ENCODE assay signal across 1 cellular context in the genomic region with DNA sequence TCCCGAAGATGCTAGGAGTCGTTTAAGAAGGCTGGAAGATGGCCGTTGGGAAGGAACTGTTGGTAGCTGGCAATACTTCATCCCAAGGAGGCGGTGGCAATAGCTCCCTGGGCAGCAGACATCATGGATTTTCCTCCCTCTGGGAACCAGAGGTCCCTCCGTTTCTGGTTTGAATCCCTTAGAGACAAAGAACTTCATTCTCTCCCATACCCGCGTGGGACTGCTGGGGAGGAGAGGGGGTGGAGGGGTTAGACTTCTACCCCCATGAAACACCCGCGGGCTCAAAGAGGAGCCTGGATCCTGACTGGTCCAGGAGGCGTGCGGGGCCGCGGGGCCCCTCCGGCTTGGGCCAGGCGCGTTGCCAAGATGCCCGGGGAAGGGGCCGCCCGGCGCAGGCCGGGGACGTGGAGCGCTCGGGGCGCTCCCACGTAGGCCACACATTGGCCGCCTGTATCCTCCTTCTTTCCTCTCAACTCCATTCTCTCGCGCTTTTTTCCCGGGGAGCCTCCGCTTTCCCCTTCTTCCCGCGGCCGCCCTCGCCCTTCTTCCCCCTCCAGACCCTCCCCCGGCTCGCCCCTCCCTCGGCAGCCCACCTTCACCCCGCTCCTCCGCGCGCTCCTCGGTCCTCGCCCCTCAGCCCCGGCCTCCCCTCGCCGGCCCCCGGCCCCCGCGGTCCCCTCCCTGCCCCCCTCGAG.
A peak's percentile ranks its signal among the peaks of the same experiment; 100 is the strongest.
TF ChIP-seq lines count a peak whose summit lies in the region.

No MANE protein-coding gene starts in this region.

TF ChIP-seq in HEK293, 187 proteins besides CTCF, POLR2A, EP300 and RAD21 (continued from another document):
- TF ChIP-seq, protein P1, sequence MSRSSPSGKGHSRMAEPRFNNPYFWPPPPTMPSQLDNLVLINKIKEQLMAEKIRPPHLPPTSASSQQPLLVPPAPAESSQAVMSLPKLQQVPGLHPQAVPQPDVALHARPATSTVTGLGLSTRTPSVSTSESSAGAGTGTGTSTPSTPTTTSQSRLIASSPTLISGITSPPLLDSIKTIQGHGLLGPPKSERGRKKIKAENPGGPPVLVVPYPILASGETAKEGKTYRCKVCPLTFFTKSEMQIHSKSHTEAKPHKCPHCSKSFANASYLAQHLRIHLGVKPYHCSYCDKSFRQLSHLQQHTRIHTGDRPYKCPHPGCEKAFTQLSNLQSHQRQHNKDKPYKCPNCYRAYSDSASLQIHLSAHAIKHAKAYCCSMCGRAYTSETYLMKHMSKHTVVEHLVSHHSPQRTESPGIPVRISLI (tag by site-specific recombination; IDR thresholded peaks at IDR 0.05) = no peak
- TF ChIP-seq SETDB1 (IDR thresholded peaks at IDR 0.05; ENCODE audit: insufficient read length, low read length) (no peak), ZNF16 (tag by site-specific recombination; IDR thresholded peaks at IDR 0.05; ENCODE audit: low read depth) (no peak), ZNF174 (tag by site-specific recombination; IDR thresholded peaks at IDR 0.05) (no peak), ZNF747 (tag by site-specific recombination; IDR thresholded peaks at IDR 0.05) (no peak), HIC1 (tag by site-specific recombination; IDR thresholded peaks at IDR 0.05) (peak; percentile 49; the same call in 1 of the 2 replicates), KLF16 (tag by site-specific recombination; IDR thresholded peaks at IDR 0.05) (no peak), ZNF366 (tag by site-specific recombination; conservative IDR thresholded peaks at IDR 0.05) (peak; percentile 39; the same call in 1 of the 2 replicates), ZIC2 (tag by site-specific recombination; IDR thresholded peaks at IDR 0.05) (no peak), ZNF202 (tag by site-specific recombination; IDR thresholded peaks at IDR 0.05; ENCODE audit: borderline replicate concordance) (no peak), ZNF404 (tag by site-specific recombination; IDR thresholded peaks at IDR 0.05) (no peak), ZNF555 (tag by site-specific recombination; conservative IDR thresholded peaks at IDR 0.05) (no peak), ZNF843 (tag by site-specific recombination; IDR thresholded peaks at IDR 0.05) (no peak), ZNF768 (tag by site-specific recombination; IDR thresholded peaks at IDR 0.05) (no peak), ZFP37 (tag by site-specific recombination; IDR thresholded peaks at IDR 0.05) (no peak), ZBTB26 (tag by site-specific recombination; optimal IDR thresholded peaks at IDR 0.05) (peak; percentile 86), ZBTB17 (tag by site-specific recombination; IDR thresholded peaks at IDR 0.05) (no peak), ZNF138 (tag by site-specific recombination; IDR thresholded peaks at IDR 0.05; ENCODE audit: borderline replicate concordance) (no peak), ZNF394 (tag by site-specific recombination; IDR thresholded peaks at IDR 0.05; ENCODE audit: borderline replicate concordance) (no peak), ZBTB49 (tag by site-specific recombination; IDR thresholded peaks at IDR 0.05; ENCODE audit: low read depth) (no peak), ZNF48 (tag by site-specific recombination; IDR thresholded peaks at IDR 0.05) (no peak), ZNF596 (tag by site-specific recombination; IDR thresholded peaks at IDR 0.05) (no peak), ZNF10 (tag by site-specific recombination; IDR thresholded peaks at IDR 0.05) (no peak), ZNF548 (tag by site-specific recombination; IDR thresholded peaks at IDR 0.05) (no peak), ZNF544 (tag by site-specific recombination; IDR thresholded peaks at IDR 0.05) (no peak), ZNF223 (tag by site-specific recombination; IDR thresholded peaks at IDR 0.05) (no peak), ZNF211 (tag by site-specific recombination; IDR thresholded peaks at IDR 0.05; ENCODE audit: low read depth) (no peak), ZNF777 (tag by site-specific recombination; IDR thresholded peaks at IDR 0.05; ENCODE audit: borderline replicate concordance) (no peak), SP2 (tag by site-specific recombination; IDR thresholded peaks at IDR 0.05) (peak; percentile 38; the same call in 1 of the 2 replicates), ZEB2 (tag by site-specific recombination; IDR thresholded peaks at IDR 0.05) (no peak), ZNF398 (tag by site-specific recombination; IDR thresholded peaks at IDR 0.05) (0 out of 2 replicates have a peak, but pooled peaks have one; percentile 92), ZNF133 (tag by site-specific recombination; IDR thresholded peaks at IDR 0.05) (no peak), IKZF3 (tag by site-specific recombination; IDR thresholded peaks at IDR 0.05) (peak; percentile 83), ZNF76 (tag by site-specific recombination; IDR thresholded peaks at IDR 0.05; ENCODE audit: borderline replicate concordance, low read depth) (peak; percentile 58; the same call in 1 of the 2 replicates)
- TF ChIP-seq, protein P2, sequence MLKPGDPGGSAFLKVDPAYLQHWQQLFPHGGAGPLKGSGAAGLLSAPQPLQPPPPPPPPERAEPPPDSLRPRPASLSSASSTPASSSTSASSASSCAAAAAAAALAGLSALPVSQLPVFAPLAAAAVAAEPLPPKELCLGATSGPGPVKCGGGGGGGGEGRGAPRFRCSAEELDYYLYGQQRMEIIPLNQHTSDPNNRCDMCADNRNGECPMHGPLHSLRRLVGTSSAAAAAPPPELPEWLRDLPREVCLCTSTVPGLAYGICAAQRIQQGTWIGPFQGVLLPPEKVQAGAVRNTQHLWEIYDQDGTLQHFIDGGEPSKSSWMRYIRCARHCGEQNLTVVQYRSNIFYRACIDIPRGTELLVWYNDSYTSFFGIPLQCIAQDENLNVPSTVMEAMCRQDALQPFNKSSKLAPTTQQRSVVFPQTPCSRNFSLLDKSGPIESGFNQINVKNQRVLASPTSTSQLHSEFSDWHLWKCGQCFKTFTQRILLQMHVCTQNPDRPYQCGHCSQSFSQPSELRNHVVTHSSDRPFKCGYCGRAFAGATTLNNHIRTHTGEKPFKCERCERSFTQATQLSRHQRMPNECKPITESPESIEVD (tag by site-specific recombination; IDR thresholded peaks at IDR 0.05) = no peak
- TF ChIP-seq, protein P3, sequence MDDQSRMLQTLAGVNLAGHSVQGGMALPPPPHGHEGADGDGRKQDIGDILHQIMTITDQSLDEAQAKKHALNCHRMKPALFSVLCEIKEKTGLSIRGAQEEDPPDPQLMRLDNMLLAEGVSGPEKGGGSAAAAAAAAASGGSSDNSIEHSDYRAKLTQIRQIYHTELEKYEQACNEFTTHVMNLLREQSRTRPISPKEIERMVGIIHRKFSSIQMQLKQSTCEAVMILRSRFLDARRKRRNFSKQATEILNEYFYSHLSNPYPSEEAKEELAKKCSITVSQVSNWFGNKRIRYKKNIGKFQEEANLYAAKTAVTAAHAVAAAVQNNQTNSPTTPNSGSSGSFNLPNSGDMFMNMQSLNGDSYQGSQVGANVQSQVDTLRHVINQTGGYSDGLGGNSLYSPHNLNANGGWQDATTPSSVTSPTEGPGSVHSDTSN (CRISPR knock-in tag; IDR thresholded peaks at IDR 0.05) = no peak
- TF ChIP-seq, protein P4, sequence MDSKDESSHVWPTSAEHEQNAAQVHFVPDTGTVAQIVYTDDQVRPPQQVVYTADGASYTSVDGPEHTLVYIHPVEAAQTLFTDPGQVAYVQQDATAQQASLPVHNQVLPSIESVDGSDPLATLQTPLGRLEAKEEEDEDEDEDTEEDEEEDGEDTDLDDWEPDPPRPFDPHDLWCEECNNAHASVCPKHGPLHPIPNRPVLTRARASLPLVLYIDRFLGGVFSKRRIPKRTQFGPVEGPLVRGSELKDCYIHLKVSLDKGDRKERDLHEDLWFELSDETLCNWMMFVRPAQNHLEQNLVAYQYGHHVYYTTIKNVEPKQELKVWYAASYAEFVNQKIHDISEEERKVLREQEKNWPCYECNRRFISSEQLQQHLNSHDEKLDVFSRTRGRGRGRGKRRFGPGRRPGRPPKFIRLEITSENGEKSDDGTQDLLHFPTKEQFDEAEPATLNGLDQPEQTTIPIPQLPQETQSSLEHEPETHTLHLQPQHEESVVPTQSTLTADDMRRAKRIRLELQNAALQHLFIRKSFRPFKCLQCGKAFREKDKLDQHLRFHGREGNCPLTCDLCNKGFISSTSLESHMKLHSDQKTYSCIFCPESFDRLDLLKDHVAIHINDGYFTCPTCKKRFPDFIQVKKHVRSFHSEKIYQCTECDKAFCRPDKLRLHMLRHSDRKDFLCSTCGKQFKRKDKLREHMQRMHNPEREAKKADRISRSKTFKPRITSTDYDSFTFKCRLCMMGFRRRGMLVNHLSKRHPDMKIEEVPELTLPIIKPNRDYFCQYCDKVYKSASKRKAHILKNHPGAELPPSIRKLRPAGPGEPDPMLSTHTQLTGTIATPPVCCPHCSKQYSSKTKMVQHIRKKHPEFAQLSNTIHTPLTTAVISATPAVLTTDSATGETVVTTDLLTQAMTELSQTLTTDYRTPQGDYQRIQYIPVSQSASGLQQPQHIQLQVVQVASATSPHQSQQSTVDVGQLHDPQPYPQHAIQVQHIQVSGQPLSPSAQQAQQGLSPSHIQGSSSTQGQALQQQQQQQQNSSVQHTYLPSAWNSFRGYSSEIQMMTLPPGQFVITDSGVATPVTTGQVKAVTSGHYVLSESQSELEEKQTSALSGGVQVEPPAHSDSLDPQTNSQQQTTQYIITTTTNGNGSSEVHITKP (tag by site-specific recombination; IDR thresholded peaks at IDR 0.05) = peak; percentile 48; the same call in 1 of the 2 replicates
TF ChIP-seq in HEK293: peak in this region for 25.
